ENCODE assay signal across 1 cellular context in genomic region chr15:40441012-40441735, GRCh38.
TF ChIP-seq lines count a peak whose summit lies in the region.

No MANE protein-coding gene starts in this region.

TF ChIP-seq in HCT116, 20 proteins besides CTCF, POLR2A, EP300 and RAD21 (continued from another document):
- no peak for TF ChIP-seq ZBTB33 (IDR thresholded peaks at IDR 0.05; ENCODE audit: extremely low read depth, insufficient replicate concordance, low read length)
- TF ChIP-seq EZH2 (IDR thresholded peaks at IDR 0.05) = no peak
